27 cellular contexts compared by ENCODE assay signal in the genomic region with DNA sequence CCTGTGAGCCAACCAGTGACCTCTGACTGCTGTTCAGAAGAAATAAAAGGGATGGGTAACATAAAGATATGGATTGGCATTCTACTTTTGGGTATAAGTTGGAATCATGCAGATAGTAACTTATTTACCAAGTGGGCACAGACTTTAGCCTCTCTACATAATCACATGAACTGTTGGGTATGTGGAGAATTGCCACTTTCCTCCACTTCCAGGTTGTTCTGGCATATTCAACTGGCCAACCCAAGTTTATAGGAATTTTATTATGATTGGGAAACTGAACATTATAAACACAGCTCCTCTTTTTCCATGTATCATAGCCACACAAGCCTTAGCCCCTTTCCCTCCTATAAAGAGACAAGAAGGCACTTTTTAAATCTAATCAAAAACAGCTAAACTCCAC.
"Had no signal": no experiment of that assay in that cellular context is flagged by ENCODE, and none has a peak within 500 bp of the region (broad histone marks: within the 10 kb centered on the region; RNA-seq: fewer than 3 reads in every experiment).

No MANE protein-coding gene starts in this region.

- H3K27me3 ChIP-seq: body of pancreas had no signal

- ATAC-seq: activated CD4-positive, CD25-positive, alpha-beta regulatory T cell treated with anti-CD3 and anti-CD28 coated beads, Interleukin-2, amount 50 U/mL, for 24 hours; activated CD8-positive, alpha-beta T cell treated with anti-CD3 and anti-CD28 coated beads for 36 hours; activated T-cell treated with anti-CD3 and anti-CD28 coated beads, Interleukin-2, amount 50 U/mL, for 4 hours; activated T-helper 17 cell treated with anti-CD3 and anti-CD28 coated beads, Interleukin-2, amount 50 U/mL, for 72 hours; body of pancreas; esophagus mucosa; T-cell had no signal

- H3K36me3 ChIP-seq: WERI-Rb-1 had no signal

- H3K27ac ChIP-seq: body of pancreas, coronary artery, dorsolateral prefrontal cortex, WERI-Rb-1 had no signal

- H3K4me3 ChIP-seq: body of pancreas, coronary artery, dorsolateral prefrontal cortex had no signal

- H3K9me3 ChIP-seq: body of pancreas had no signal

- DNase-seq: activated B cell treated with CpG ODN at 0.5 μM for 24 hours; activated CD4-positive, alpha-beta T cell treated with anti-CD3 and anti-CD28 coated beads for 48 hours; activated CD4-positive, alpha-beta T cell treated with anti-CD3 and anti-CD28 coated beads, Interleukin-2, amount 50 U/mL, for 1 hour; activated CD4-positive, alpha-beta T cell treated with anti-CD3 and anti-CD28 coated beads, Interleukin-2, amount 50 U/mL, for 48 hours; activated CD8-positive, alpha-beta memory T cell treated with anti-CD3 and anti-CD28 coated beads for 24 hours; activated CD8-positive, alpha-beta T cell treated with anti-CD3 and anti-CD28 coated beads for 36 hours; activated effector memory CD4-positive, alpha-beta T cell treated with Interleukin-2 at 50 U/mL for 16 hours; activated gamma-delta T cell treated with Interleukin-2 at 50 U/mL for 16 hours; activated naive CD4-positive, alpha-beta T cell treated with anti-CD3 and anti-CD28 coated beads, Interleukin-2, amount 50 U/mL, for 16 hours; activated naive CD4-positive, alpha-beta T cell treated with Interleukin-2 at 50 U/mL for 16 hours; activated T-cell treated with anti-CD3 and anti-CD28 coated beads, Interleukin-2, amount 50 U/mL, for 4 hours; amniotic stem cell; aorta; body of pancreas; caudate nucleus; dorsolateral prefrontal cortex; effector memory CD4-positive, alpha-beta T cell; endodermal cell; foreskin fibroblast; SW 1271; T-cell; T1000; WERI-Rb-1 had no signal
